ENCODE assay signal across 9 cellular contexts in the genomic region with DNA sequence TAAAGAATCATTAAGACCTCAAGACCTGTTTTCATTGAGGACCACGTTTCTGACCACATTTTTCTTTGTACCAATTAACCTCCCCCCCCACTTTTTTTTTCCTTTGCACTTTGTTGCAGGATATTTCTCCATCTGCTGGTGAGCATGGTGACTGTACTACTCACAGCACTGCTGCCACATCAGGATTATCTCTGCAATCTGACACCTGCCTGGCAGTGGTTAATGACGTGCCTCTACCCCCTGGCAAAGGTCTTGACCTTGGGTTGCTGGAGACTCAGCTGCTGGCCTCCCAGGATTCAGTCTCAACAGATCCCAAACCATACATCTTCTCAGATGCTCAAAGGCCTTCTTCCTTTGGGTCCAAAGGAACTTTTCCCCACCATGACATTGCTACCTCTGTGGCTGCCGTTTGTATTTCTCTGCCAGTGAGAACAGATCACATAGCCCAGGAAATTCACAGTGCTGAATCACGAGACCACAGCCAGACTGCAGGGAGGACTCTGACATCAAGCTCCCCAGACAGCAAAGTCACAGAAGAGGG. TPM values are rescaled to one million over a fixed set of nuclear protein-coding genes. Genes with fewer than 3 reads are reported as not detected.
DNase-seq lines count a peak whose midpoint lies in the region; ATAC-seq and TF ChIP-seq lines count a peak whose summit lies in the region.
"Had no signal": no experiment of that assay in that cellular context is flagged by ENCODE, and none has a peak within 500 bp of the region (broad histone marks: within the 10 kb centered on the region; RNA-seq: fewer than 3 reads in every experiment).

No MANE protein-coding gene starts in this region.

- H3K4me1 Mint-ChIP-seq in activated T-cell treated with anti-CD3 and anti-CD28 coated beads, Interleukin-2, amount 50 U/mL, for 24 hours (ENCODE audit: low read depth) = peaks cover 71% of the 10 kb centered on the region
- H3K4me1 Mint-ChIP-seq in neural progenitor cell (peaks cover 10% of the 10 kb centered on the region), Calu3 (ENCODE audit: low read depth, unreplicated experiment) (no peaks in the 10 kb centered on the region)

- H3K27ac ChIP-seq in neural progenitor cell (no peak overlapping the region), ascending aorta (no peak overlapping the region)

- H2AFZ ChIP-seq in neural progenitor cell (replicated peaks) = no peak overlapping the region

- BruUV-seq in Calu3 (replicated peaks; lab: Mats Ljungman, UMichigan) = no TSS peak

- no peaks in the 10 kb centered on the region for H3K27me3 Mint-ChIP-seq in activated T-cell treated with anti-CD3 and anti-CD28 coated beads, Interleukin-2, amount 50 U/mL, for 24 hours
- H3K27me3 Mint-ChIP-seq in neural progenitor cell (ENCODE audit: insufficient read depth, low read depth) (peaks cover 8% of the 10 kb centered on the region), Calu3 (ENCODE audit: unreplicated experiment) (peaks cover 100% of the 10 kb centered on the region)

- H3K9ac ChIP-seq in neural progenitor cell = no peak overlapping the region

- H3K4me3 Mint-ChIP-seq in activated T-cell treated with anti-CD3 and anti-CD28 coated beads, Interleukin-2, amount 50 U/mL, for 24 hours = peak overlapping the region; percentile 34
- H3K4me3 Mint-ChIP-seq in neural progenitor cell = no peak overlapping the region
- H3K4me3 Mint-ChIP-seq in Calu3 (ENCODE audit: low read depth, unreplicated experiment) = no peak overlapping the region

- no peaks in the 10 kb centered on the region for H3K36me3 ChIP-seq in neural progenitor cell
- no peaks in the 10 kb centered on the region for H3K36me3 ChIP-seq in ascending aorta

- ATAC-seq in GM18520 (IDR thresholded peaks at IDR 0.05; ENCODE audit: unreplicated experiment) = no peak
- no peak for ATAC-seq in HG02981 (IDR thresholded peaks at IDR 0.05; ENCODE audit: unreplicated experiment)

- peaks cover 48% of the 10 kb centered on the region for H3K36me3 Mint-ChIP-seq in activated T-cell treated with anti-CD3 and anti-CD28 coated beads, Interleukin-2, amount 50 U/mL, for 24 hours (ENCODE audit: low read depth)
- H3K36me3 Mint-ChIP-seq in neural progenitor cell (no peaks in the 10 kb centered on the region), Calu3 (ENCODE audit: insufficient read depth, unreplicated experiment) (no peaks in the 10 kb centered on the region)

- no peak overlapping the region for H3K4me2 ChIP-seq in neural progenitor cell

- no peaks in the 10 kb centered on the region for H3K9me3 ChIP-seq in neural progenitor cell (ENCODE audit: low read depth)
- no peaks in the 10 kb centered on the region for H3K9me3 ChIP-seq in ascending aorta

- peaks cover 14% of the 10 kb centered on the region for H3K9me3 Mint-ChIP-seq in activated T-cell treated with anti-CD3 and anti-CD28 coated beads, Interleukin-2, amount 50 U/mL, for 24 hours
- H3K9me3 Mint-ChIP-seq in neural progenitor cell = peaks cover 2% of the 10 kb centered on the region
- no peaks in the 10 kb centered on the region for H3K9me3 Mint-ChIP-seq in Calu3 (ENCODE audit: low read depth, unreplicated experiment)

- CTCF ChIA-PET in Calu3 (lab: Charles Lee) = interaction anchor here (0.6 to 0.8 kb wide), 3 partner anchors 12 to 1864 kb away, joined by 3 to 7 read pairs (median 3); no protein-coding TSS in a partner anchor

- H3K27me3 ChIP-seq in neural progenitor cell (no peaks in the 10 kb centered on the region), ascending aorta (no peaks in the 10 kb centered on the region)

- DNase-seq in ELR (ENCODE audit: low read depth) (peak; percentile 2), NCI-H82 (lab: John Stamatoyannopoulos, UW) (peak; percentile 63), neural progenitor cell (ENCODE audit: low spot score) (peak; percentile 25), Calu3 (no peak), ascending aorta (ENCODE audit: low spot score in 2 of 2) (no peak)
- DNase-seq in activated T-cell treated with anti-CD3 and anti-CD28 coated beads, Interleukin-2, amount 50 U/mL, for 24 hours = peak; percentile 46
- DNase-seq: NCI-H187 had no signal

- no peaks in the 10 kb centered on the region for H3K79me2 ChIP-seq in neural progenitor cell (ENCODE audit: low read depth)

- peaks cover 15% of the 10 kb centered on the region for H3K4me1 ChIP-seq in neural progenitor cell
- H3K4me1 ChIP-seq in ascending aorta = no peaks in the 10 kb centered on the region

- H3K4me3 ChIP-seq in neural progenitor cell = no peak overlapping the region
- no peak overlapping the region for H3K4me3 ChIP-seq in ascending aorta

- H3F3A ChIP-seq in neural progenitor cell (ENCODE audit: low read depth) = no peaks in the 10 kb centered on the region

- intact Hi-C loops in Calu3 (cut with micrococcal nuclease; ENCODE audit: unreplicated experiment) (no loop called here), ascending aorta (cut with DNase I) (no loop called here)

- no peak for TF ChIP-seq CTCF in neural progenitor cell (IDR thresholded peaks at IDR 0.05)
- no peak for TF ChIP-seq CTCF in Calu3 (IDR thresholded peaks at IDR 0.05; ENCODE audit: unreplicated experiment)
- TF ChIP-seq CTCF in ascending aorta (IDR thresholded peaks at IDR 0.05) = no peak

- H4K20me1 ChIP-seq in neural progenitor cell (ENCODE audit: low read depth) = no peaks in the 10 kb centered on the region

- peak overlapping the region; percentile 92 for H3K27ac Mint-ChIP-seq in activated T-cell treated with anti-CD3 and anti-CD28 coated beads, Interleukin-2, amount 50 U/mL, for 24 hours
- H3K27ac Mint-ChIP-seq in neural progenitor cell (no peak overlapping the region), Calu3 (ENCODE audit: unreplicated experiment) (no peak overlapping the region)

RNA-seq across cellular contexts. Expression of a gene that starts 46.6 kb away (rescaled TPM):
- total RNA-seq in neural progenitor cell (ENCODE audit: low replicate concordance) (0.28 TPM in 1 of 2 replicates, not detected in the other), Calu3 (2022) (not detected in 2 replicates), ascending aorta (not detected)

Comparison
In these comparisons a context has a peak if more than half of its experiments do, and no peak if none do; other contexts are left out.
1. DNase-seq: peak in ELR (single experiment), NCI-H82 (single experiment), activated T-cell treated with anti-CD3 and anti-CD28 coated beads, Interleukin-2, amount 50 U/mL, for 24 hours (single experiment) and neural progenitor cell (single experiment); none in Calu3 (single experiment) and ascending aorta (0 of 2).